20 cellular contexts compared by ENCODE assay signal in genomic region chr7:84712326-84712725, GRCh38.
"Had no signal": no experiment of that assay in that cellular context is flagged by ENCODE, and none has a peak within 500 bp of the region (broad histone marks: within the 10 kb centered on the region; RNA-seq: fewer than 3 reads in every experiment).

No MANE protein-coding gene starts in this region.

- ATAC-seq: activated naive CD4-positive, alpha-beta T cell treated with anti-CD3 and anti-CD28 coated beads, Interleukin-2, amount 50 U/mL, for 72 hours; activated T-cell treated with anti-CD3 and anti-CD28 coated beads, Interleukin-2, amount 50 U/mL, for 72 hours; body of pancreas; left lobe of liver; lower lobe of right lung; natural killer cell; right cardiac atrium had no signal

- DNase-seq: activated CD4-positive, alpha-beta T cell treated with anti-CD3 and anti-CD28 coated beads for 4 hours; activated CD4-positive, alpha-beta T cell treated with anti-CD3 and anti-CD28 coated beads, Interleukin-2, amount 50 U/mL, for 4 hours; activated naive CD4-positive, alpha-beta T cell; activated T-cell treated with anti-CD3 and anti-CD28 coated beads for 4 hours; activated T-cell treated with anti-CD3 and anti-CD28 coated beads, Interleukin-2, amount 50 U/mL, for 72 hours; aorta; body of pancreas; cerebellar nuclear complex; cortex of kidney; head of caudate nucleus; hypothalamus; immature natural killer cell; lower lobe of right lung; mesendoderm; natural killer cell; right cardiac atrium; stimulated activated CD4-positive, alpha-beta T cell treated with anti-CD3 and anti-CD28 coated beads, Interleukin-2, amount 100 ng/mL, for 48 hours; stimulated activated naive CD4-positive, alpha-beta T cell treated with Interleukin-2 at 50 U/mL for 16 hours had no signal
